In genomic region chr3:80697291-80697690, GRCh38 we compare ENCODE assay signal across 28 cellular contexts.
"Had no signal": no experiment of that assay in that cellular context is flagged by ENCODE, and none has a peak within 500 bp of the region (broad histone marks: within the 10 kb centered on the region; RNA-seq: fewer than 3 reads in every experiment).

No MANE protein-coding gene starts in this region.

- H3K27me3 ChIP-seq: brain microvascular endothelial cell, heart left ventricle had no signal

- FAIRE-seq: astrocyte, bronchial epithelial cell, frontal cortex had no signal

- H3K4me1 ChIP-seq: heart left ventricle had no signal

- H3K4me3 ChIP-seq: coronary artery, dorsolateral prefrontal cortex, heart left ventricle had no signal

- H3K36me3 ChIP-seq: brain microvascular endothelial cell, heart left ventricle had no signal

- H3K27ac ChIP-seq: brain microvascular endothelial cell, coronary artery, dorsolateral prefrontal cortex, heart left ventricle had no signal

- ATAC-seq: activated CD8-positive, alpha-beta T cell treated with anti-CD3 and anti-CD28 coated beads for 36 hours; activated T-cell treated with anti-CD3 and anti-CD28 coated beads, Interleukin-2, amount 50 U/mL, for 4 hours; activated T-helper 17 cell treated with anti-CD3 and anti-CD28 coated beads, Interleukin-2, amount 50 U/mL, for 72 hours; esophagus mucosa; heart left ventricle; WTC11 had no signal

- DNase-seq: activated CD4-positive, alpha-beta T cell treated with anti-CD3 and anti-CD28 coated beads for 1 hour; activated CD4-positive, alpha-beta T cell treated with anti-CD3 and anti-CD28 coated beads for 4 hours; activated CD4-positive, alpha-beta T cell treated with anti-CD3 and anti-CD28 coated beads, Interleukin-2, amount 50 U/mL, for 1 hour; activated CD4-positive, alpha-beta T cell treated with anti-CD3 and anti-CD28 coated beads, Interleukin-2, amount 50 U/mL, for 48 hours; activated CD8-positive, alpha-beta memory T cell treated with anti-CD3 and anti-CD28 coated beads for 24 hours; activated CD8-positive, alpha-beta T cell treated with anti-CD3 and anti-CD28 coated beads for 36 hours; activated effector memory CD4-positive, alpha-beta T cell treated with Interleukin-2 at 50 U/mL for 16 hours; activated gamma-delta T cell treated with Interleukin-2 at 50 U/mL for 16 hours; activated naive CD4-positive, alpha-beta T cell treated with anti-CD3 and anti-CD28 coated beads, Interleukin-2, amount 50 U/mL, for 16 hours; activated naive CD4-positive, alpha-beta T cell treated with Interleukin-2 at 50 U/mL for 16 hours; activated T-cell treated with anti-CD3 and anti-CD28 coated beads, Interleukin-2, amount 50 U/mL, for 4 hours; amniotic stem cell; anterior cingulate cortex; brain microvascular endothelial cell; dorsolateral prefrontal cortex; effector memory CD4-positive, alpha-beta T cell; endodermal cell; foreskin fibroblast; glutamatergic neuron; heart left ventricle; T-helper 2 cell had no signal

- H3K9me3 ChIP-seq: heart left ventricle had no signal
